In the genomic region with DNA sequence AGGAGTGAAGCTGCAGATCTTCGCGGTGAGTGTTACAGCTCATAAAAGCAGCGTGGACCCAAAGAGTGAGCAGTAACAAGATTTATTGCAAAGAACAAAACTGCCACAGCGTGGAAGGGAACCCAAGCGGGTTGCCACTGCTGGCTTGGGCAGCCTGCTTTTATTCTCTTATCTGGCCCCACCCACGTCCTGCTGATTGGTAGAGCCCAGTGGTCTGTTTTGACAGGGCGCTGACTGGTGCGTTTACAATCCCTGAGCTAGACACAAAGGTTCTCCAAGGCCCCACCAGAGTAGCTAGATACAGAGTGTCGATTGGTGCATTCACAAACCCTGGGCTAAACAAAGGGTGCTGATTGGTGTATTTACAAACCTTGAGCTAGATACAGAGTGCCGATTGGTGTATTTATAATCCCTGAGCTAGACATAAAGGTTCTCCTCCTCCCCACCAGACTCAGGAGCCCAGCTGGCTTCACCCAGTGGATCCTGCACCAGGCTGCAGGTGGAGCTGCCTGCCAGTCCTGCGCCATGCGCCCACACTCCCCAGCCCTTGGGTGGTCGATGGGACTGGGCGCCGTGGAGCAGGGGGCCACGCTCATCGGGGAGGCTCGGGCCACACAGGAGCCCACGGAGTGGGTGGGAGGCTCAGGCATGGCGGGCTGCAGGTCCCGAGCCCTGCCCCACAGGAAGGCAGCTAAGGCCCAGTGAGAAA, we compare ENCODE assay signal across 4 cellular contexts. TPM values are rescaled to one million over a fixed set of nuclear protein-coding genes. Genes with fewer than 3 reads are reported as not detected.
"Had no signal": no experiment of that assay in that cellular context is flagged by ENCODE, and none has a peak within 500 bp of the region (broad histone marks: within the 10 kb centered on the region; RNA-seq: fewer than 3 reads in every experiment).

No MANE protein-coding gene starts in this region.

RNA-seq across cellular contexts. Expression of a gene that starts 23.9 kb away (rescaled TPM):
- total RNA-seq: fibroblast of villous mesenchyme, mesenteric fat pad had no signal
- polyA plus RNA-seq: immature natural killer cell; naive thymus-derived CD4-positive, alpha-beta T cell had no signal
